ENCODE assay signal across 8 cellular contexts in the genomic region with DNA sequence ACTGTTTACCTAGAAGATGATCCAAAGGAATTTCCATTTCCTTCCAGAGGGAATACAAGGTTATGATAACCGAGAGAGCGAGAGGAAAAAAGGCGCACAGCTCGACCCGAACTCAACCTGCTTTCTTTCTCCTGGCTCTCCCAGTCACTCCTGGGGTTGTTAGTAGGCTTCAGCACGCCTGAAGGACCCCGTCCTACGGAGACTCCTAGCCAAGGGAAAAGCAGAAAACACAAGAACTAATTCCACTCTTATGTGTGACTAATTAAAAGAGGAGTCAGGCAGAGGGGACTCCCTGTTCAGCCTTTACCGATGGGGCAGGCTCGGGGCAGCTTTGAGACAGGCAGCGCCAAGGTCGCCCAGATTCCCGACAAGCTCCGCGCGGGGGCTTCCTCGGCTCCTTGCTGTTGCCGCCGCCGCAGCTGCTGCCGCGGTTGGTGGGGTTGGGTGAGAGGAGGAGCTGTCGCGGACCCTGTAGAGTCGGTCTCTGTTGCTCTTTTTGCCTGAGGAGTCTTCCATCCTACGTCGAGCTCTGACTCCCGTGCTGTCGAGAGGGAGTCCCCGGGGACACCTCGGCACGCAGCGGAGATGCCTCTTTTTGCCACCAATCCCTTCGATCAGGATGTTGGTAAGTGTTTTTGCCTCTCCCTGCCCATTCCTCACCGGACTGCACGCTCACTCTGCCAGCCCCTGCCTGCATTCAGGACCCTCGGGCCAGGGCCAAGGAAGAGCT. TPM values are rescaled to one million over a fixed set of nuclear protein-coding genes. Genes with fewer than 3 reads are reported as not detected.
A peak's percentile ranks its signal among the peaks of the same experiment; 100 is the strongest.
DNase-seq lines count a peak whose midpoint lies in the region; ATAC-seq and TF ChIP-seq lines count a peak whose summit lies in the region.

STAM (plus strand) TSS at position 397 of the 730 bp plus-strand sequence; CDS start at position 586, 189 bp downstream.

- intact Hi-C loops in activated CD4-positive, alpha-beta T cell treated with anti-CD3 and anti-CD28 coated beads, Interleukin-2, amount 10 ng/mL, durations not matched to agents 24 days and 14 days (cut with micrococcal nuclease), result loop anchor here (1.0 to 10.0 kb wide), 7 partner anchors 27 to 1011 kb away; partner anchors contain the start of genes ARL5B, HACD1, NSUN6 and VIM
- intact Hi-C loops in left colon (cut with DNase I, micrococcal nuclease), result no loop called here

- no peak for TF ChIP-seq CTCF in coronary artery (IDR thresholded peaks at IDR 0.05)

- peak within 1 kb of the TSS; percentile 100 for H3K27ac Mint-ChIP-seq in activated CD4-positive, alpha-beta T cell treated with anti-CD3 and anti-CD28 coated beads, Interleukin-2, amount 10 ng/mL, durations not matched to agents 24 days and 14 days

- DNase-seq in C1 segment of cervical spinal cord (lab: John Stamatoyannopoulos, UW), result peak; percentile 60 to 97 (median 91)
- peak; percentile 86 for DNase-seq in NCI-H526 treated with DMSO at 0.1 percent for 48 hours (lab: John Stamatoyannopoulos, UW)
- DNase-seq in activated CD4-positive, alpha-beta T cell treated with anti-CD3 and anti-CD28 coated beads, Interleukin-2, amount 10 ng/mL, durations not matched to agents 24 days and 14 days, result peak; percentile 97
- DNase-seq in coronary artery (ENCODE audit: low spot score), result peak; percentile 92
- peak; percentile 91 to 95 for DNase-seq in left colon
- DNase-seq in stimulated activated CD4-positive, alpha-beta T cell treated with anti-CD3 and anti-CD28 coated beads, Interleukin-1b, Interleukin-23, amount 100 ng/mL, for 48 hours, result peak; percentile 93

- peak within 1 kb of the TSS; percentile 96 for H3K4me3 Mint-ChIP-seq in activated CD4-positive, alpha-beta T cell treated with anti-CD3 and anti-CD28 coated beads, Interleukin-2, amount 10 ng/mL, durations not matched to agents 24 days and 14 days

- peaks cover 24% of the 10 kb centered on the region for H3K36me3 Mint-ChIP-seq in activated CD4-positive, alpha-beta T cell treated with anti-CD3 and anti-CD28 coated beads, Interleukin-2, amount 10 ng/mL, durations not matched to agents 24 days and 14 days (ENCODE audit: low read depth)

- H3K4me1 Mint-ChIP-seq in activated CD4-positive, alpha-beta T cell treated with anti-CD3 and anti-CD28 coated beads, Interleukin-2, amount 10 ng/mL, durations not matched to agents 24 days and 14 days, result peaks cover 44% of the 10 kb centered on the region

- peaks cover 5% of the 10 kb centered on the region for H3K9me3 Mint-ChIP-seq in activated CD4-positive, alpha-beta T cell treated with anti-CD3 and anti-CD28 coated beads, Interleukin-2, amount 10 ng/mL, durations not matched to agents 24 days and 14 days

- peak; percentile 89 for ATAC-seq in GM19351 (IDR thresholded peaks at IDR 0.05; ENCODE audit: unreplicated experiment)
- peak; percentile 86 for ATAC-seq in HG03520 (IDR thresholded peaks at IDR 0.05; ENCODE audit: unreplicated experiment)
- peak; percentile 89 for ATAC-seq in left colon

- H3K27ac ChIP-seq in coronary artery, result peak within 1 kb of the TSS; percentile 96 to 97

- H3K4me3 ChIP-seq in coronary artery, result peak within 1 kb of the TSS; percentile 95

- H3K27me3 Mint-ChIP-seq in activated CD4-positive, alpha-beta T cell treated with anti-CD3 and anti-CD28 coated beads, Interleukin-2, amount 10 ng/mL, durations not matched to agents 24 days and 14 days, result no peaks in the 10 kb centered on the region

RNA-seq across cellular contexts. Expression of gene STAM, which starts in this region (rescaled TPM):
- 22.2 and 25.0 TPM in 2 replicates for total RNA-seq in activated CD4-positive, alpha-beta T cell treated with anti-CD3 and anti-CD28 coated beads, Interleukin-2, amount 10 ng/mL, durations not matched to agents 24 days and 14 days
- 10 to 100 TPM; 15.9 to 19.4 TPM for total RNA-seq in left colon

Comparison
In these comparisons a context has a peak if more than half of its experiments do, and no peak if none do; other contexts are left out.
1. Peak in every context shown above with its lines: DNase-seq, ATAC-seq, H3K4me3 ChIP-seq and H3K27ac ChIP-seq.